ENCODE assay signal across 11 cellular contexts in genomic region chr1:60573726-60574409, GRCh38.
DNase-seq lines count a peak whose midpoint lies in the region; FAIRE-seq and TF ChIP-seq lines count a peak whose summit lies in the region.
"Had no signal": no experiment of that assay in that cellular context is flagged by ENCODE, and none has a peak within 500 bp of the region (broad histone marks: within the 10 kb centered on the region; RNA-seq: fewer than 3 reads in every experiment).

No MANE protein-coding gene starts in this region.

- no peak overlapping the region for H2BK12ac ChIP-seq in H1 (ENCODE audit: low read depth, low read length)

- no peak overlapping the region for H4K5ac ChIP-seq in H1 (ENCODE audit: insufficient read length, low read depth, low read length)

- no peaks in the 10 kb centered on the region for H3K79me2 ChIP-seq in H1 (ENCODE audit: control insufficient read depth in 1 of 2, insufficient read depth in 2 of 2, low read length in 2 of 2)

- TF ChIP-seq RAD21 in H1 (IDR thresholded peaks at IDR 0.05 in 1 of 2, conservative IDR thresholded peaks at IDR 0.05 in 1 of 2; ENCODE audit: low read depth in 2 of 2, low read length in 2 of 2): no peak

- no peak overlapping the region for H4K91ac ChIP-seq in H1 (replicated peaks; ENCODE audit: insufficient read length, low read length)

- H4K20me1 ChIP-seq in H1 (replicated peaks in 1 of 2; ENCODE audit: control insufficient read depth in 1 of 2, insufficient read depth in 2 of 2, low read length in 2 of 2): no peaks in the 10 kb centered on the region

- no peak overlapping the region for H3K9ac ChIP-seq in H1 (replicated peaks in 1 of 4; ENCODE audit: extremely low read depth in 1 of 4, low read depth in 3 of 4, low read length in 3 of 4)

- no peak overlapping the region for H3K4ac ChIP-seq in H1 (replicated peaks; ENCODE audit: insufficient read length, low read depth, low read length)

- no peak for FAIRE-seq in H1 (lab: Jason Lieb, UNC)

- H3K36me3 ChIP-seq in H1 (ENCODE audit: control insufficient read depth in 2 of 4, insufficient read depth in 4 of 4, low read length in 3 of 4): no peaks in the 10 kb centered on the region

- no peak for TF ChIP-seq POLR2A in H1 (IDR thresholded peaks at IDR 0.05; ENCODE audit: control extremely low read depth in 1 of 2, low read depth in 2 of 2, low read length in 2 of 2)

- H3K4me3 Mint-ChIP-seq in osteocyte (ENCODE audit: unreplicated experiment) (no peak overlapping the region), endothelial cell (ENCODE audit: unreplicated experiment) (no peak overlapping the region)

- no peak overlapping the region for H2BK120ac ChIP-seq in H1 (replicated peaks; ENCODE audit: low read depth, low read length)

- intact Hi-C loops in cardiac septum (cut with DNase I): no loop called here

- H3K27ac Mint-ChIP-seq in osteocyte (ENCODE audit: unreplicated experiment): peak overlapping the region; percentile 91
- H3K27ac Mint-ChIP-seq in endothelial cell (ENCODE audit: unreplicated experiment): no peak overlapping the region

- H3K27me3 Mint-ChIP-seq in osteocyte (ENCODE audit: unreplicated experiment) (no peaks in the 10 kb centered on the region), endothelial cell (ENCODE audit: unreplicated experiment) (no peaks in the 10 kb centered on the region)

- no peak overlapping the region for H3K27ac ChIP-seq in H1 (ENCODE audit: low read depth, low read length)

- no peak for TF ChIP-seq EP300 in H1 (IDR thresholded peaks at IDR 0.05; ENCODE audit: borderline replicate concordance in 1 of 2, low read depth in 2 of 2, low read length in 2 of 2)

- no peak overlapping the region for H3K18ac ChIP-seq in H1 (ENCODE audit: extremely low read depth, low read length)

- TF ChIP-seq CTCF in H1 (IDR thresholded peaks at IDR 0.05; ENCODE audit: control extremely low read depth in 1 of 3, insufficient read depth in 1 of 3, low read depth in 1 of 3, low read length in 3 of 3) (no peak), osteocyte (IDR thresholded peaks at IDR 0.05) (no peak), endothelial cell (IDR thresholded peaks at IDR 0.05; ENCODE audit: unreplicated experiment) (no peak)

- no peak overlapping the region for H4K8ac ChIP-seq in H1 (ENCODE audit: extremely low read depth, insufficient read depth, low read length)

- H3K27me3 ChIP-seq in H1 (replicated peaks in 1 of 4; ENCODE audit: control insufficient read depth in 3 of 4, extremely low read depth in 1 of 4, insufficient read depth in 3 of 4, low read length in 3 of 4): no peaks in the 10 kb centered on the region

- no peak overlapping the region for H3K4me2 ChIP-seq in H1 (ENCODE audit: insufficient read depth in 1 of 2, low read depth in 2 of 2, low read length in 2 of 2)

- H3K9me3 Mint-ChIP-seq in osteocyte (ENCODE audit: unreplicated experiment) (peaks cover 10% of the 10 kb centered on the region), endothelial cell (ENCODE audit: unreplicated experiment) (no peaks in the 10 kb centered on the region)

- H2AFZ ChIP-seq in H1 (ENCODE audit: low read length): 0 out of 2 replicates have a peak overlapping the region, but pooled peaks have one; percentile 33

- H2BK15ac ChIP-seq in H1 (ENCODE audit: low read length): no peak overlapping the region

- H3K4me1 Mint-ChIP-seq in osteocyte (ENCODE audit: unreplicated experiment) (peaks cover 44% of the 10 kb centered on the region), endothelial cell (ENCODE audit: unreplicated experiment) (no peaks in the 10 kb centered on the region)

- H3K4me1 ChIP-seq in H1 (replicated peaks in 1 of 4; ENCODE audit: control insufficient read depth in 3 of 4, insufficient read depth in 4 of 4, low read length in 3 of 4): peaks cover 0 to 3% (median 0%) of the 10 kb centered on the region in 4 experiments; a peak in 1 of 7 replicates

- H3K79me1 ChIP-seq in H1 (ENCODE audit: low read depth, low read length): no peaks in the 10 kb centered on the region

- POLR2A ChIA-PET in H1 (lab: Charles Lee; ENCODE audit: partially characterized antibody): no interaction called here

- CTCF ChIA-PET in H1 (lab: Charles Lee; ENCODE audit: partially characterized antibody): interaction anchor here (0.6 to 0.7 kb wide), 2 partner anchors 192 to 468 kb away, joined by 3 read pairs; no protein-coding TSS in a partner anchor

- H2BK20ac ChIP-seq in H1 (ENCODE audit: low read length): no peak overlapping the region

- WGBS in H1 (ENCODE audit: extremely low coverage in 1 of 2, insufficient coverage in 1 of 2, insufficient read length in 1 of 2, insufficient replicate concordance in 2 of 2, low coverage in 1 of 2, low lambda C conversion rate in 2 of 2, missing lambda C conversion rate in 1 of 2), 2 experiments: 78% methylated on average over 3 of the region's 3 CpGs; no CpG with 5 or more reads in 1 of the 2 experiments

- H3K56ac ChIP-seq in H1 (replicated peaks; ENCODE audit: insufficient read length, low read depth, low read length): no peak overlapping the region

- no peak overlapping the region for H2BK5ac ChIP-seq in H1 (ENCODE audit: low read depth, low read length)

- no peak overlapping the region for H2AK5ac ChIP-seq in H1 (ENCODE audit: low read depth, low read length)

- no peak overlapping the region for H3K4me3 ChIP-seq in H1 (ENCODE audit: extremely low read depth in 1 of 4, insufficient read depth in 2 of 4, low read depth in 3 of 4, low read length in 4 of 4)

- no peaks in the 10 kb centered on the region for H3K9me3 ChIP-seq in H1 (ENCODE audit: insufficient read depth in 2 of 2, low read depth in 1 of 2, low read length in 1 of 2)

- no peak overlapping the region for H3K14ac ChIP-seq in H1 (ENCODE audit: insufficient read length)

- H3K36me3 Mint-ChIP-seq in osteocyte (ENCODE audit: unreplicated experiment) (no peaks in the 10 kb centered on the region), endothelial cell (ENCODE audit: low read depth, unreplicated experiment) (no peaks in the 10 kb centered on the region)

- DNase-seq in DMS53 treated with DMSO at 0.1 percent for 48 hours (lab: John Stamatoyannopoulos, UW; ENCODE audit: unreplicated experiment) (peak; percentile 93), NCI-H526 treated with DMSO at 0.1 percent for 48 hours (lab: John Stamatoyannopoulos, UW) (peak; percentile 91), H1 (ENCODE audit: low read depth in 1 of 2, low spot score in 2 of 2) (no peak), osteocyte (ENCODE audit: extremely low spot score, unreplicated experiment) (no peak), putamen (ENCODE audit: low spot score) (no peak), cardiac septum (ENCODE audit: low spot score) (no peak), endothelial cell (ENCODE audit: low spot score) (no peak), COR-L47 (lab: John Stamatoyannopoulos, UW) (no peak)
- DNase-seq: activated gamma-delta T cell, glutamatergic neuron, NCI-H1436 treated with DMSO at 0.1 percent for 48 hours had no signal

- no peaks in the 10 kb centered on the region for H3K23me2 ChIP-seq in H1 (ENCODE audit: low read depth, low read length)

- H3K23ac ChIP-seq in H1 (ENCODE audit: insufficient read length): no peak overlapping the region

TF ChIP-seq in H1, 55 proteins besides CTCF, POLR2A, EP300 and RAD21:
- TF ChIP-seq GTF2F1 (IDR thresholded peaks at IDR 0.05; ENCODE audit: borderline replicate concordance, low read depth, low read length) (no peak), RNF2 (IDR thresholded peaks at IDR 0.05; ENCODE audit: borderline replicate concordance, low read depth, low read length, missing control alignments, poor library complexity, severe bottlenecking) (no peak), BCL11A (IDR thresholded peaks at IDR 0.05; ENCODE audit: low read depth in 2 of 2, low read length in 2 of 2) (no peak), FOSL1 (IDR thresholded peaks at IDR 0.05; ENCODE audit: insufficient read depth, low read depth, low read length) (no peak), KDM1A (IDR thresholded peaks at IDR 0.05; ENCODE audit: borderline replicate concordance, low read length) (no peak), BRCA1 (IDR thresholded peaks at IDR 0.05; ENCODE audit: low read depth, low read length) (no peak), JUND (IDR thresholded peaks at IDR 0.05; ENCODE audit: low read length) (peak; percentile 76; the same call in 1 of the 2 replicates)

Comparison
In these comparisons a context has a peak if more than half of its experiments do, and no peak if none do; other contexts are left out.
1. DNase-seq: peak in DMS53 treated with DMSO at 0.1 percent for 48 hours (single experiment) and NCI-H526 treated with DMSO at 0.1 percent for 48 hours (single experiment); none in H1 (0 of 2), osteocyte (single experiment), putamen (single experiment), cardiac septum (single experiment), endothelial cell (single experiment) and COR-L47 (single experiment).